Comparison of ENCODE assay signal across 9 cellular contexts in the genomic region with DNA sequence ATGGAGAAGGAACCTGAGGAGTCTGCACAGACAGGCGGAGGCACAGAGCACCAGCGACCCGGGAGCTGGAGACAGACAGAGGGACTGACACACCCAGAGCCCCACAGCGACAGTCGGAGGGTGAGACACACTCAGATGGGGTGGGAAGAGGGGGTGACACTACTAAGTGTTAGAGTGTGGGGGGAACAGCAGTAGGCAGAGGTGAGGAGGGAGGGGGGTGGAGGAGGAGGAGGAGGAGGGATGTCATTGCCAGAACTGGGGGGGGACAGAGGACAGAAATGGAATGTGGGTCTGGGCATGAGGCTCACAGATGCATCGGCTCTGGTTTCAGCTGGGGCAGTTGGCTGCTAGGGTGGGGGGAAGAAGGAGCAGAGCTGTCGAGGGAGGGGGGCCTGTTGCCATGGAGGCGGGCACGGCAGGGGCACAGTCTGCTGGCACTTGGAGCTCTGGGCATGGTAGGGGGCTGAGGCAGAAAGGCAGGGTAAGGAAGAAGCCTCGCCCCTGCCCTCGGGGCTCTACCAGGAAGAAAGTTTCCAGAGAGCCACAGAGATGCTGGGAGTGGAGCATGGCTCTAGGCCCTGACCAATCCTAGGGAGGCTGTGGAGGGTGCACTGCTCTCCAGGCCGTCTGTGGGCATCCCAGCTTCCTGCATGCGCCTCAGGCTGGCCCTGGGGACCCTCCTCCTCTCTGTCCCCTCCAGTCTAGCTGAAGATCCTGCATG. TPM values are rescaled to one million over a fixed set of nuclear protein-coding genes. Genes with fewer than 3 reads are reported as not detected.
DNase-seq lines count a peak whose midpoint lies in the region; ATAC-seq, FAIRE-seq and TF ChIP-seq lines count a peak whose summit lies in the region.
"Had no signal": no experiment of that assay in that cellular context is flagged by ENCODE, and none has a peak within 500 bp of the region (broad histone marks: within the 10 kb centered on the region; RNA-seq: fewer than 3 reads in every experiment).

No MANE protein-coding gene starts in this region.

- intact Hi-C loops in dendritic cell treated with granulocyte-macrophage colony-stimulating factor and Interleukin-4, amounts not matched to agents 40 ng/mL and 50 ng/mL, for 4 days (cut with micrococcal nuclease): no loop called here

- TF ChIP-seq EP300 in upper lobe of left lung (IDR thresholded peaks at IDR 0.05): no peak

- peak overlapping the region; percentile 42 to 53 for H3K27ac Mint-ChIP-seq in activated naive CD4-positive, alpha-beta T cell treated with anti-CD3 and anti-CD28 coated beads, Interleukin-2, amount 50 U/mL, for 72 hours
- H3K27ac Mint-ChIP-seq in activated naive CD4-positive, alpha-beta T cell treated with anti-CD3 and anti-CD28 coated beads, Interleukin-2, amount 10 ng/mL, durations not matched to agents 7 days and 5 days: no peak overlapping the region
- H3K27ac Mint-ChIP-seq in dendritic cell treated with granulocyte-macrophage colony-stimulating factor and Interleukin-4, amounts not matched to agents 40 ng/mL and 50 ng/mL, for 4 days: peak overlapping the region; percentile 67
- H3K27ac Mint-ChIP-seq in nephron progenitor cell: peak overlapping the region; percentile 95

- no peak overlapping the region for H3K4me3 ChIP-seq in upper lobe of left lung
- H3K4me3 ChIP-seq: skin epidermis had no signal

- no peak for TF ChIP-seq CTCF in nephron progenitor cell (IDR thresholded peaks at IDR 0.05)
- no peak for TF ChIP-seq CTCF in upper lobe of left lung (IDR thresholded peaks at IDR 0.05)

- H3K4me1 ChIP-seq in upper lobe of left lung: peaks cover 76 to 97% (median 80%) of the 10 kb centered on the region in 4 donors

- H3K36me3 Mint-ChIP-seq in activated naive CD4-positive, alpha-beta T cell treated with anti-CD3 and anti-CD28 coated beads, Interleukin-2, amount 50 U/mL, for 72 hours: no peaks in the 10 kb centered on the region
- no peaks in the 10 kb centered on the region for H3K36me3 Mint-ChIP-seq in activated naive CD4-positive, alpha-beta T cell treated with anti-CD3 and anti-CD28 coated beads, Interleukin-2, amount 10 ng/mL, durations not matched to agents 7 days and 5 days
- no peaks in the 10 kb centered on the region for H3K36me3 Mint-ChIP-seq in dendritic cell treated with granulocyte-macrophage colony-stimulating factor and Interleukin-4, amounts not matched to agents 40 ng/mL and 50 ng/mL, for 4 days (ENCODE audit: low read depth)
- H3K36me3 Mint-ChIP-seq in nephron progenitor cell (ENCODE audit: low read depth): no peaks in the 10 kb centered on the region

- ATAC-seq in activated naive CD4-positive, alpha-beta T cell treated with anti-CD3 and anti-CD28 coated beads, Interleukin-2, amount 50 U/mL, for 72 hours: no peak
- ATAC-seq in upper lobe of left lung (ENCODE audit: low FRiP score in 2 of 2) (no peak), HG03342 (IDR thresholded peaks at IDR 0.05; ENCODE audit: unreplicated experiment) (no peak)

- H3K4me1 Mint-ChIP-seq in activated naive CD4-positive, alpha-beta T cell treated with anti-CD3 and anti-CD28 coated beads, Interleukin-2, amount 10 ng/mL, durations not matched to agents 7 days and 5 days: peaks cover 22% of the 10 kb centered on the region
- peaks cover 88% of the 10 kb centered on the region for H3K4me1 Mint-ChIP-seq in dendritic cell treated with granulocyte-macrophage colony-stimulating factor and Interleukin-4, amounts not matched to agents 40 ng/mL and 50 ng/mL, for 4 days (ENCODE audit: low read depth)
- H3K4me1 Mint-ChIP-seq in nephron progenitor cell: peaks cover 93% of the 10 kb centered on the region

- CTCF ChIA-PET in activated naive CD4-positive, alpha-beta T cell treated with anti-CD3 and anti-CD28 coated beads, Interleukin-2, amount 10 ng/mL, durations not matched to agents 7 days and 5 days (lab: Charles Lee): interaction anchor here (1.3 to 9.9 kb wide), 3 partner anchors 11 to 165 kb away, joined by 3 to 97 read pairs (median 7); no protein-coding TSS in a partner anchor

- FAIRE-seq in GM12891 (lab: Jason Lieb, UNC): no peak

- H3K27me3 Mint-ChIP-seq in activated naive CD4-positive, alpha-beta T cell treated with anti-CD3 and anti-CD28 coated beads, Interleukin-2, amount 10 ng/mL, durations not matched to agents 7 days and 5 days: peaks cover 15% of the 10 kb centered on the region
- peaks cover 17% of the 10 kb centered on the region for H3K27me3 Mint-ChIP-seq in dendritic cell treated with granulocyte-macrophage colony-stimulating factor and Interleukin-4, amounts not matched to agents 40 ng/mL and 50 ng/mL, for 4 days
- no peaks in the 10 kb centered on the region for H3K27me3 Mint-ChIP-seq in nephron progenitor cell (ENCODE audit: low read depth, poor library complexity)

- H3K9me3 Mint-ChIP-seq in activated naive CD4-positive, alpha-beta T cell treated with anti-CD3 and anti-CD28 coated beads, Interleukin-2, amount 50 U/mL, for 72 hours: no peaks in the 10 kb centered on the region
- H3K9me3 Mint-ChIP-seq in activated naive CD4-positive, alpha-beta T cell treated with anti-CD3 and anti-CD28 coated beads, Interleukin-2, amount 10 ng/mL, durations not matched to agents 7 days and 5 days: no peaks in the 10 kb centered on the region
- no peaks in the 10 kb centered on the region for H3K9me3 Mint-ChIP-seq in dendritic cell treated with granulocyte-macrophage colony-stimulating factor and Interleukin-4, amounts not matched to agents 40 ng/mL and 50 ng/mL, for 4 days
- no peaks in the 10 kb centered on the region for H3K9me3 Mint-ChIP-seq in nephron progenitor cell

- TF ChIP-seq POLR2A in upper lobe of left lung (IDR thresholded peaks at IDR 0.05) (no peak), GM12891 (IDR thresholded peaks at IDR 0.05; ENCODE audit: low read depth, low read length) (no peak)

- no peaks in the 10 kb centered on the region for H3K9me3 ChIP-seq in upper lobe of left lung

- no peaks in the 10 kb centered on the region for H3K36me3 ChIP-seq in upper lobe of left lung

- DNase-seq in activated naive CD4-positive, alpha-beta T cell treated with anti-CD3 and anti-CD28 coated beads, Interleukin-2, amount 50 U/mL, for 72 hours (ENCODE audit: low spot score in 2 of 2): no peak
- no peak for DNase-seq in activated naive CD4-positive, alpha-beta T cell treated with anti-CD3 and anti-CD28 coated beads, Interleukin-2, amount 10 ng/mL, durations not matched to agents 7 days and 5 days
- DNase-seq in nephron progenitor cell (no peak), upper lobe of left lung (no peak), NCI-H526 treated with DMSO at 0.1 percent for 48 hours (lab: John Stamatoyannopoulos, UW) (no peak), GM12891 (ENCODE audit: insufficient read length, low spot score) (no peak)

- H3K27me3 ChIP-seq in upper lobe of left lung: no peaks in the 10 kb centered on the region

- no peak overlapping the region for H3K4me3 Mint-ChIP-seq in activated naive CD4-positive, alpha-beta T cell treated with anti-CD3 and anti-CD28 coated beads, Interleukin-2, amount 10 ng/mL, durations not matched to agents 7 days and 5 days
- H3K4me3 Mint-ChIP-seq in dendritic cell treated with granulocyte-macrophage colony-stimulating factor and Interleukin-4, amounts not matched to agents 40 ng/mL and 50 ng/mL, for 4 days: no peak overlapping the region
- peak overlapping the region; percentile 64 for H3K4me3 Mint-ChIP-seq in nephron progenitor cell

- WGBS in upper lobe of left lung, 2 donors: 72 to 86% methylated on average over 11 to 12 of the region's 13 CpGs

- peak overlapping the region in 3 of 4 donors; percentile 18 to 92 (median 86) for H3K27ac ChIP-seq in upper lobe of left lung

TF ChIP-seq in GM12891, 5 proteins besides CTCF, POLR2A, EP300 and RAD21:
- TF ChIP-seq TAF1 (IDR thresholded peaks at IDR 0.05; ENCODE audit: low read depth, low read length) (no peak), POU2F2 (IDR thresholded peaks at IDR 0.05; ENCODE audit: low read depth, low read length) (no peak), PAX5 (IDR thresholded peaks at IDR 0.05; ENCODE audit: insufficient read depth, low read length, severe bottlenecking) (no peak), SPI1 (IDR thresholded peaks at IDR 0.05; ENCODE audit: low read depth, low read length) (no peak), POLR2AphosphoS5 (IDR thresholded peaks at IDR 0.05; ENCODE audit: low read depth, low read length) (no peak)
TF ChIP-seq in GM12891: peak in this region for 0.

RNA-seq across cellular contexts. Expression of gene AHDC1, which starts 37.3 kb away (rescaled TPM):
- total RNA-seq in activated naive CD4-positive, alpha-beta T cell treated with anti-CD3 and anti-CD28 coated beads, Interleukin-2, amount 50 U/mL, for 72 hours: 10 to 100 TPM; 12.8 to 16.5 TPM
- total RNA-seq in upper lobe of left lung: 10 to 100 TPM; 10.8 to 43.4 (median 26.2) TPM
- polyA plus RNA-seq in GM12891 (2012; ENCODE audit: low read depth, missing spikeins): 6.8 TPM
